ENCODE assay signal across 10 cellular contexts in the genomic region with DNA sequence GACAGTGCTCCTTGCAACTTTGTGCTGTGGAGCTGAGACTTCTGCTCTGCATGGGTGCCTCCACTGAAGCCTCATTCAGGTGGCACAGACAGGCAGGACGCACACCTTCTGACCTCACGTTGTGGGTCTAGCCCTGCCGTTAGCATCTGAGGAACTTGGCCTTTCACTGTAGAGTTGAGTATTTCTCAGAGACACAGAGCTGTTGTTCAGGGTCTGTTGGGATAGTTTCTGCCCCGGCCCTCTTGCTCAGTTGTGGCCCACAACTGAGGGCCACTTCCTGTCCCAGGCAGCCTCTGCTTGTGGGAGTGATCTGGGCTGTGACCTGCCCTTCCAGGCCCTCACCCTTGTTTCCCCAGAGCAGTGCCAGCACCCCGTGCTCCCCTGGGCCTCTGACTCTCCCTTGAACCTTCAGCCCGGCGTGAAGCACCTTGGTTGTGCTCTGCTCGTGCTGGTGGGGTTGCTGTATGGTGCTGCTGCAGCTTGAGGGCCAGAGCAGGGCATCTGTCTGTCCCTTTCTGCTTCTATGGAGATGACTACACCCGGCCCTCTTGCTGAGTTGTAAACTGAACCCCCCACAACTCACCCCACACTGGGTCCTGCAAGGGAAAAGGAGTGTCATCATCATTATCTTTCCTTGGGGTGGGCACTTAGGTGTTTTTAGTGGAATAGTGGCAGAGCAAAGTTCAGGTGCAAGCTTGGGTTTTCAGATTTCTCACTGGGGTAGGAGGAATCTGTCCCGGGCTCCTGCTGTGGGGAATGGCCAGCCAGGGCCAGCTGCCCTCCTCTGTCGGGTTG. TPM values are rescaled to one million over a fixed set of nuclear protein-coding genes. Genes with fewer than 3 reads are reported as not detected.
DNase-seq lines count a peak whose midpoint lies in the region; ATAC-seq and TF ChIP-seq lines count a peak whose summit lies in the region.
"Had no signal": no experiment of that assay in that cellular context is flagged by ENCODE, and none has a peak within 500 bp of the region (broad histone marks: within the 10 kb centered on the region; RNA-seq: fewer than 3 reads in every experiment).

No MANE protein-coding gene starts in this region.

- H3K4me1 ChIP-seq in BLaER1 (peaks cover 78% of the 10 kb centered on the region), endodermal cell (ENCODE audit: control insufficient read depth, insufficient read depth, low read length) (peaks cover 42% of the 10 kb centered on the region), gastroesophageal sphincter (peaks cover 0 to 59% (median 20%) of the 10 kb centered on the region in 3 donors)

- no peak for TF ChIP-seq POLR2A in gastroesophageal sphincter (IDR thresholded peaks at IDR 0.05)

- H3K4me3 ChIP-seq in BLaER1 (no peak overlapping the region), endodermal cell (ENCODE audit: low read length) (no peak overlapping the region), gastroesophageal sphincter (no peak overlapping the region)

- H3K27ac ChIP-seq in BLaER1 (peak overlapping the region; percentile 45; the same call in 1 of the 2 replicates), endodermal cell (ENCODE audit: low read depth, low read length) (peak overlapping the region; percentile 47), gastroesophageal sphincter (no peak overlapping the region)

- H3K4me1 Mint-ChIP-seq in endodermal cell, result peaks cover 72% of the 10 kb centered on the region

- WGBS in endodermal cell (ENCODE audit: insufficient coverage in 1 of 2, insufficient read length in 1 of 2), 2 experiments, result 76 to 84% methylated on average over 4 to 11 of the region's 11 CpGs
- WGBS in gastroesophageal sphincter (ENCODE audit: low coverage in 1 of 2), 2 donors, result 72 to 73% methylated on average over 3 to 5 of the region's 11 CpGs

- H3K9me3 Mint-ChIP-seq in endodermal cell, result no peaks in the 10 kb centered on the region

- H3K36me3 Mint-ChIP-seq in endodermal cell (ENCODE audit: low read depth), result peaks cover 11% of the 10 kb centered on the region

- DNase-seq in MV-4-11 (lab: John Stamatoyannopoulos, UW), result peak; percentile 11
- DNase-seq in endodermal cell, result no peak
- no peak for DNase-seq in NCI-H446 (lab: John Stamatoyannopoulos, UW)
- DNase-seq: head of caudate nucleus, NCI-H524 had no signal

- H3K9me3 ChIP-seq in BLaER1, result no peaks in the 10 kb centered on the region
- H3K9me3 ChIP-seq in endodermal cell (ENCODE audit: control insufficient read depth, low read length), result no peaks in the 10 kb centered on the region
- no peaks in the 10 kb centered on the region for H3K9me3 ChIP-seq in gastroesophageal sphincter

- TF ChIP-seq EP300 in gastroesophageal sphincter (IDR thresholded peaks at IDR 0.05), result no peak

- no peak overlapping the region for H3K4me3 Mint-ChIP-seq in endodermal cell

- H3K36me3 ChIP-seq in BLaER1 (peaks cover 18% of the 10 kb centered on the region), endodermal cell (ENCODE audit: control insufficient read depth, insufficient read depth, low read length) (no peaks in the 10 kb centered on the region), gastroesophageal sphincter (no peaks in the 10 kb centered on the region)

- ATAC-seq in GM19043 (IDR thresholded peaks at IDR 0.05; ENCODE audit: low read depth, unreplicated experiment), result peak; percentile 70
- ATAC-seq in gastroesophageal sphincter, result no peak
- no peak for ATAC-seq in HG02852 (IDR thresholded peaks at IDR 0.05; ENCODE audit: unreplicated experiment)
- no peak for ATAC-seq in HG03097 (IDR thresholded peaks at IDR 0.05; ENCODE audit: low FRiP score, unreplicated experiment)

- H3K9ac ChIP-seq in BLaER1 (peak overlapping the region; percentile 37; the same call in 1 of the 2 replicates), endodermal cell (ENCODE audit: extremely low read depth, low read length, poor library complexity, severe bottlenecking) (peak overlapping the region; percentile 55)

- peaks cover 100% of the 10 kb centered on the region for H4K20me1 ChIP-seq in BLaER1

- no peaks in the 10 kb centered on the region for H3K27me3 Mint-ChIP-seq in endodermal cell (ENCODE audit: insufficient read depth)

- peak overlapping the region; percentile 85 for H3K27ac Mint-ChIP-seq in endodermal cell

- no peaks in the 10 kb centered on the region for H3K27me3 ChIP-seq in BLaER1
- H3K27me3 ChIP-seq in endodermal cell (ENCODE audit: control insufficient read depth, insufficient read depth, low read length, poor library complexity, severe bottlenecking), result no peaks in the 10 kb centered on the region
- no peaks in the 10 kb centered on the region for H3K27me3 ChIP-seq in gastroesophageal sphincter

- peak overlapping the region; percentile 69 for H3K4me2 ChIP-seq in BLaER1

- TF ChIP-seq CTCF in endodermal cell (conservative IDR thresholded peaks at IDR 0.05), result no peak
- no peak for TF ChIP-seq CTCF in gastroesophageal sphincter (IDR thresholded peaks at IDR 0.05)

RNA-seq across cellular contexts. Expression of a gene that starts 11.7 kb away (rescaled TPM):
- total RNA-seq in endodermal cell, result 10 to 100 TPM; 23.5 to 30.1 TPM
- 20.3 TPM for polyA plus RNA-seq in endodermal cell (2013, experiment 1 of 2)
- polyA plus RNA-seq in endodermal cell (2013, experiment 2 of 2), result 20.1 TPM
- 10 to 100 TPM; 19.0 to 26.2 (median 22.8) TPM for total RNA-seq in gastroesophageal sphincter

RNA-seq across cellular contexts. Expression of a gene that starts 18.3 kb away (rescaled TPM):
- 10 to 100 TPM; 33.7 to 43.0 TPM for total RNA-seq in endodermal cell
- polyA plus RNA-seq in endodermal cell (2013, experiment 1 of 2), result 28.5 TPM
- polyA plus RNA-seq in endodermal cell (2013, experiment 2 of 2), result 27.1 TPM
- 10 to 100 TPM in 2 of 4 donors, 1 to 10 TPM in 2; 7.8 to 18.4 (median 11.7) TPM for total RNA-seq in gastroesophageal sphincter

RNA-seq across cellular contexts. Expression of a gene that starts 46.9 kb away (rescaled TPM):
- total RNA-seq in endodermal cell (10 to 100 TPM; 90.6 to 98.7 TPM), gastroesophageal sphincter (10 to 100 TPM; 26.1 to 80.2 (median 50.1) TPM)
- 63.5 TPM for polyA plus RNA-seq in endodermal cell (2013, experiment 1 of 2)
- polyA plus RNA-seq in endodermal cell (2013, experiment 2 of 2), result 51.7 TPM

Comparison
In these comparisons a context has a peak if more than half of its experiments do, and no peak if none do; other contexts are left out.
1. H3K27ac ChIP-seq: peak in BLaER1 (single experiment) and endodermal cell (single experiment); none in gastroesophageal sphincter (0 of 4).